Comparison of ENCODE assay signal across 8 cellular contexts in genomic region chr6:30212865-30213653, GRCh38.
DNase-seq lines count a peak whose midpoint lies in the region; ATAC-seq and TF ChIP-seq lines count a peak whose summit lies in the region.

TRIM26 (minus strand) TSS chr6:30213406; CDS start chr6:30199103, 14,303 bp downstream.

- H3K9me2 ChIP-seq in MM.1S (replicated peaks; ENCODE audit: insufficient read depth, low read length) = no peaks in the 10 kb centered on the region

- H3K79me2 ChIP-seq in MM.1S (ENCODE audit: low read length) = peaks cover 47% of the 10 kb centered on the region

- peak within 1 kb of the TSS; percentile 99 for H3K27ac Mint-ChIP-seq in nephron progenitor cell
- H3K27ac Mint-ChIP-seq in stimulated activated naive CD8-positive, alpha-beta T cell treated with anti-CD3 and anti-CD28 coated beads, Interleukin-15, amount 100 ng/mL, for 72 hours = peak within 1 kb of the TSS; percentile 99

- H3K27me3 ChIP-seq in HAP-1 (ENCODE audit: low read depth) = no peaks in the 10 kb centered on the region
- no peaks in the 10 kb centered on the region for H3K27me3 ChIP-seq in MM.1S (replicated peaks; ENCODE audit: insufficient read depth, low read length)

- H3K36me3 Mint-ChIP-seq in nephron progenitor cell (ENCODE audit: low read depth) = peaks cover 3% of the 10 kb centered on the region

- in situ Hi-C loops in HAP-1 (cut with MboI; ENCODE audit: low sequenced_read_pairs) = loop anchor here (10.0 kb wide), 1 partner anchor 102 kb away; no protein-coding TSS in a partner anchor

- H3K4me1 Mint-ChIP-seq in nephron progenitor cell = peaks cover 60% of the 10 kb centered on the region
- H3K4me1 Mint-ChIP-seq in stimulated activated naive CD8-positive, alpha-beta T cell treated with anti-CD3 and anti-CD28 coated beads, Interleukin-15, amount 100 ng/mL, for 72 hours = peaks cover 59% of the 10 kb centered on the region

- H3K27me3 Mint-ChIP-seq in nephron progenitor cell (ENCODE audit: low read depth, poor library complexity) = peaks cover 3% of the 10 kb centered on the region
- no peaks in the 10 kb centered on the region for H3K27me3 Mint-ChIP-seq in stimulated activated naive CD8-positive, alpha-beta T cell treated with anti-CD3 and anti-CD28 coated beads, Interleukin-15, amount 100 ng/mL, for 72 hours

- peak; percentile 90 for ATAC-seq in stimulated activated naive CD8-positive, alpha-beta T cell treated with anti-CD3 and anti-CD28 coated beads, Interleukin-15, amount 100 ng/mL, for 72 hours

- peaks cover 13% of the 10 kb centered on the region for H3K4me1 ChIP-seq in ES-I3 (ENCODE audit: insufficient read depth, low read length)
- peaks cover 30% of the 10 kb centered on the region for H3K4me1 ChIP-seq in HAP-1
- peaks cover 19% of the 10 kb centered on the region for H3K4me1 ChIP-seq in MM.1S (ENCODE audit: low read length)

- no peaks in the 10 kb centered on the region for H3K9me3 Mint-ChIP-seq in nephron progenitor cell
- H3K9me3 Mint-ChIP-seq in stimulated activated naive CD8-positive, alpha-beta T cell treated with anti-CD3 and anti-CD28 coated beads, Interleukin-15, amount 100 ng/mL, for 72 hours = no peaks in the 10 kb centered on the region

- TF ChIP-seq CTCF in MM.1S (IDR thresholded peaks at IDR 0.05; ENCODE audit: low read length) (no peak), nephron progenitor cell (IDR thresholded peaks at IDR 0.05) (no peak)

- H3K9me3 ChIP-seq in ES-I3 (ENCODE audit: control insufficient read depth, insufficient read depth, low read length) (no peaks in the 10 kb centered on the region), HAP-1 (no peaks in the 10 kb centered on the region), MM.1S (replicated peaks; ENCODE audit: insufficient read depth, low read length) (no peaks in the 10 kb centered on the region)

- peaks cover 13% of the 10 kb centered on the region for H4K20me1 ChIP-seq in MM.1S (ENCODE audit: insufficient read depth, low read length)

- H3K4me2 ChIP-seq in MM.1S (ENCODE audit: low read depth, low read length) = peak within 1 kb of the TSS; percentile 93

- H3K9ac ChIP-seq in ES-I3 (ENCODE audit: low read depth, low read length) = peak within 1 kb of the TSS; percentile 81
- H3K9ac ChIP-seq in MM.1S (ENCODE audit: low read length) = peak within 1 kb of the TSS; percentile 93

- DNase-seq in HAP-1 (ENCODE audit: low spot score in 2 of 2) = peak; percentile 94 to 97
- peak; percentile 97 for DNase-seq in MM.1S
- DNase-seq in SIG-M5 (lab: John Stamatoyannopoulos, UW) = peak; percentile 78
- DNase-seq in activated gamma-delta T cell (lab: John Stamatoyannopoulos, UW) = peak; percentile 81
- peak; percentile 90 for DNase-seq in fibroblast of the conjunctiva (ENCODE audit: low read depth)
- DNase-seq in nephron progenitor cell = peak; percentile 93
- DNase-seq in stimulated activated naive CD8-positive, alpha-beta T cell treated with anti-CD3 and anti-CD28 coated beads, Interleukin-15, amount 100 ng/mL, for 72 hours = peak; percentile 98 to 99

- H3K27ac ChIP-seq in MM.1S (ENCODE audit: low read length) = peak within 1 kb of the TSS; percentile 94

- peak within 1 kb of the TSS; percentile 96 for H3K4me3 Mint-ChIP-seq in nephron progenitor cell
- peak within 1 kb of the TSS; percentile 87 to 100 for H3K4me3 Mint-ChIP-seq in stimulated activated naive CD8-positive, alpha-beta T cell treated with anti-CD3 and anti-CD28 coated beads, Interleukin-15, amount 100 ng/mL, for 72 hours

- peak within 1 kb of the TSS; percentile 91 for H3K4me3 ChIP-seq in HAP-1
- peak within 1 kb of the TSS; percentile 92 for H3K4me3 ChIP-seq in MM.1S (ENCODE audit: low read length)

- H2AFZ ChIP-seq in MM.1S (ENCODE audit: low read length) = peak within 1 kb of the TSS; percentile 100

- peaks cover 6% of the 10 kb centered on the region for H3F3A ChIP-seq in MM.1S (ENCODE audit: insufficient read depth, low read length)

- no peaks in the 10 kb centered on the region for H3K36me3 ChIP-seq in ES-I3 (ENCODE audit: insufficient read depth, low read length)
- H3K36me3 ChIP-seq in HAP-1 (replicated peaks) = peaks cover 3% of the 10 kb centered on the region; the same call in 1 of the 2 replicates
- H3K36me3 ChIP-seq in MM.1S (replicated peaks; ENCODE audit: insufficient read depth, low read length) = no peaks in the 10 kb centered on the region

Comparison
In these comparisons a context has a peak if more than half of its experiments do, and no peak if none do; other contexts are left out.
1. Peak in every context shown above with its lines: DNase-seq, ATAC-seq, H3K4me3 ChIP-seq and H3K27ac ChIP-seq.